ENCODE assay signal across 12 cellular contexts in genomic region chrX:107935664-107936433, GRCh38. TPM values are rescaled to one million over a fixed set of nuclear protein-coding genes. Genes with fewer than 3 reads are reported as not detected.
DNase-seq lines count a peak whose midpoint lies in the region; ATAC-seq and TF ChIP-seq lines count a peak whose summit lies in the region.
"Had no signal": no experiment of that assay in that cellular context is flagged by ENCODE, and none has a peak within 500 bp of the region (broad histone marks: within the 10 kb centered on the region; RNA-seq: fewer than 3 reads in every experiment).

No MANE protein-coding gene starts in this region.

- CTCF ChIA-PET in activated CD4-positive, alpha-beta memory T cell treated with anti-CD3 and anti-CD28 coated beads for 36 hours (lab: Charles Lee), result no interaction called here
- CTCF ChIA-PET in activated CD4-positive, alpha-beta memory T cell treated with anti-CD3 and anti-CD28 coated beads, Interleukin-2, amount 10 ng/mL, durations not matched to agents 7 days and 5 days (lab: Charles Lee), result no interaction called here

- POLR2A ChIA-PET in activated CD4-positive, alpha-beta memory T cell treated with anti-CD3 and anti-CD28 coated beads for 36 hours (lab: Charles Lee), result no interaction called here
- POLR2A ChIA-PET in activated CD4-positive, alpha-beta memory T cell treated with anti-CD3 and anti-CD28 coated beads, Interleukin-2, amount 10 ng/mL, durations not matched to agents 7 days and 5 days (lab: Charles Lee), result no interaction called here

- H3K4me3 Mint-ChIP-seq in activated CD4-positive, alpha-beta memory T cell treated with anti-CD3 and anti-CD28 coated beads for 36 hours, result peak overlapping the region; percentile 26
- H3K4me3 Mint-ChIP-seq in activated CD4-positive, alpha-beta memory T cell treated with anti-CD3 and anti-CD28 coated beads, Interleukin-2, amount 10 ng/mL, durations not matched to agents 7 days and 5 days, result no peak overlapping the region
- H3K4me3 Mint-ChIP-seq in stimulated activated naive CD8-positive, alpha-beta T cell treated with anti-CD3 and anti-CD28 coated beads, Interleukin-15, Interleukin-2, amounts not matched to agents 100 ng/mL and 50 ng/mL, for 24 hours, result peak overlapping the region; percentile 62

- ATAC-seq in HG03521 (IDR thresholded peaks at IDR 0.05; ENCODE audit: unreplicated experiment), result no peak
- ATAC-seq: activated naive CD4-positive, alpha-beta T cell treated with anti-CD3 and anti-CD28 coated beads, Interleukin-2, amount 50 U/mL, for 72 hours; HepG2 had no signal

- H3K4me1 Mint-ChIP-seq in activated CD4-positive, alpha-beta memory T cell treated with anti-CD3 and anti-CD28 coated beads for 36 hours (ENCODE audit: low read depth), result peaks cover 3% of the 10 kb centered on the region
- H3K4me1 Mint-ChIP-seq in activated CD4-positive, alpha-beta memory T cell treated with anti-CD3 and anti-CD28 coated beads, Interleukin-2, amount 10 ng/mL, durations not matched to agents 7 days and 5 days, result no peaks in the 10 kb centered on the region
- peaks cover 6% of the 10 kb centered on the region for H3K4me1 Mint-ChIP-seq in stimulated activated naive CD8-positive, alpha-beta T cell treated with anti-CD3 and anti-CD28 coated beads, Interleukin-15, Interleukin-2, amounts not matched to agents 100 ng/mL and 50 ng/mL, for 24 hours (ENCODE audit: low read depth)

- no peak for TF ChIP-seq CTCF in astrocyte of the cerebellum (IDR thresholded peaks at IDR 0.05; ENCODE audit: low read depth, low read length, missing control alignments)
- no peak for TF ChIP-seq CTCF in GM10266 (IDR thresholded peaks at IDR 0.05; ENCODE audit: control insufficient read depth, insufficient read depth, low read depth, missing control alignments)

- H3K4me3 ChIP-seq in astrocyte of the cerebellum (ENCODE audit: low read depth, low read length), result peak overlapping the region; percentile 12
- H3K4me3 ChIP-seq: BLaER1 treated with 17β-estradiol and CSF1 and Interleukin-3, amounts not matched to agents 10 nM and 100 nM had no signal

- H3K9me3 Mint-ChIP-seq in activated CD4-positive, alpha-beta memory T cell treated with anti-CD3 and anti-CD28 coated beads for 36 hours, result no peaks in the 10 kb centered on the region
- H3K9me3 Mint-ChIP-seq in activated CD4-positive, alpha-beta memory T cell treated with anti-CD3 and anti-CD28 coated beads, Interleukin-2, amount 10 ng/mL, durations not matched to agents 7 days and 5 days, result no peaks in the 10 kb centered on the region
- no peaks in the 10 kb centered on the region for H3K9me3 Mint-ChIP-seq in stimulated activated naive CD8-positive, alpha-beta T cell treated with anti-CD3 and anti-CD28 coated beads, Interleukin-15, Interleukin-2, amounts not matched to agents 100 ng/mL and 50 ng/mL, for 24 hours
- H3K9me3 Mint-ChIP-seq: activated naive CD4-positive, alpha-beta T cell treated with anti-CD3 and anti-CD28 coated beads, Interleukin-2, amount 50 U/mL, for 72 hours had no signal

- H3K36me3 Mint-ChIP-seq in activated CD4-positive, alpha-beta memory T cell treated with anti-CD3 and anti-CD28 coated beads for 36 hours, result no peaks in the 10 kb centered on the region
- H3K36me3 Mint-ChIP-seq in activated CD4-positive, alpha-beta memory T cell treated with anti-CD3 and anti-CD28 coated beads, Interleukin-2, amount 10 ng/mL, durations not matched to agents 7 days and 5 days (ENCODE audit: low read depth), result no peaks in the 10 kb centered on the region
- H3K36me3 Mint-ChIP-seq in stimulated activated naive CD8-positive, alpha-beta T cell treated with anti-CD3 and anti-CD28 coated beads, Interleukin-15, Interleukin-2, amounts not matched to agents 100 ng/mL and 50 ng/mL, for 24 hours (ENCODE audit: low read depth), result no peaks in the 10 kb centered on the region
- H3K36me3 Mint-ChIP-seq: activated naive CD4-positive, alpha-beta T cell treated with anti-CD3 and anti-CD28 coated beads, Interleukin-2, amount 50 U/mL, for 72 hours had no signal

- no peak for DNase-seq in activated CD4-positive, alpha-beta memory T cell treated with anti-CD3 and anti-CD28 coated beads for 36 hours
- no peak for DNase-seq in activated CD4-positive, alpha-beta memory T cell treated with anti-CD3 and anti-CD28 coated beads, Interleukin-2, amount 10 ng/mL, durations not matched to agents 7 days and 5 days
- DNase-seq in astrocyte of the cerebellum (ENCODE audit: low read depth), result no peak
- peak; percentile 31 for DNase-seq in iPS-NIHi11 (ENCODE audit: low spot score)
- no peak for DNase-seq in GM10266 (ENCODE audit: extremely low spot score)
- DNase-seq in DMS 273 treated with DMSO at 0.1 percent for 48 hours (lab: John Stamatoyannopoulos, UW), result no peak
- DNase-seq: left cardiac atrium had no signal

- intact Hi-C loops in activated CD4-positive, alpha-beta memory T cell treated with anti-CD3 and anti-CD28 coated beads for 36 hours (cut with micrococcal nuclease), result no loop called here

- in situ Hi-C loops in astrocyte of the cerebellum (cut with HindIII; ENCODE audit: low sequenced_read_pairs), result no loop called here

- peaks cover 11% of the 10 kb centered on the region for H3K27me3 Mint-ChIP-seq in activated CD4-positive, alpha-beta memory T cell treated with anti-CD3 and anti-CD28 coated beads for 36 hours
- H3K27me3 Mint-ChIP-seq in activated CD4-positive, alpha-beta memory T cell treated with anti-CD3 and anti-CD28 coated beads, Interleukin-2, amount 10 ng/mL, durations not matched to agents 7 days and 5 days, result peaks cover 5% of the 10 kb centered on the region
- peaks cover 4% of the 10 kb centered on the region for H3K27me3 Mint-ChIP-seq in stimulated activated naive CD8-positive, alpha-beta T cell treated with anti-CD3 and anti-CD28 coated beads, Interleukin-15, Interleukin-2, amounts not matched to agents 100 ng/mL and 50 ng/mL, for 24 hours

- no peak overlapping the region for H3K27ac Mint-ChIP-seq in activated CD4-positive, alpha-beta memory T cell treated with anti-CD3 and anti-CD28 coated beads for 36 hours
- H3K27ac Mint-ChIP-seq in activated CD4-positive, alpha-beta memory T cell treated with anti-CD3 and anti-CD28 coated beads, Interleukin-2, amount 10 ng/mL, durations not matched to agents 7 days and 5 days, result no peak overlapping the region
- H3K27ac Mint-ChIP-seq in stimulated activated naive CD8-positive, alpha-beta T cell treated with anti-CD3 and anti-CD28 coated beads, Interleukin-15, Interleukin-2, amounts not matched to agents 100 ng/mL and 50 ng/mL, for 24 hours, result no peak overlapping the region
- H3K27ac Mint-ChIP-seq: activated naive CD4-positive, alpha-beta T cell treated with anti-CD3 and anti-CD28 coated beads, Interleukin-2, amount 50 U/mL, for 72 hours had no signal

RNA-seq across cellular contexts. Expression of gene TEX13B, which starts 46.3 kb away (rescaled TPM):
- not detected for total RNA-seq in activated CD4-positive, alpha-beta memory T cell treated with anti-CD3 and anti-CD28 coated beads for 36 hours
- not detected for total RNA-seq in activated CD4-positive, alpha-beta memory T cell treated with anti-CD3 and anti-CD28 coated beads, Interleukin-2, amount 10 ng/mL, durations not matched to agents 7 days and 5 days
- total RNA-seq: activated naive CD4-positive, alpha-beta T cell treated with anti-CD3 and anti-CD28 coated beads, Interleukin-2, amount 50 U/mL, for 72 hours; HepG2; left cardiac atrium had no signal
